8 cellular contexts compared by ENCODE assay signal in genomic region chr16:30185683-30186421, GRCh38. TPM values are rescaled to one million over a fixed set of nuclear protein-coding genes. Genes with fewer than 3 reads are reported as not detected.
A peak's percentile ranks its signal among the peaks of the same experiment; 100 is the strongest.
DNase-seq lines count a peak whose midpoint lies in the region; ATAC-seq lines count a peak whose summit lies in the region.

No MANE protein-coding gene starts in this region.

- peak overlapping the region; percentile 88 to 100 (median 99) for H3K4me3 Mint-ChIP-seq in naive B cell

- no CpG with 5 or more reads among the region's 15 CpGs for WGBS in mesendoderm (ENCODE audit: extremely low coverage, insufficient coverage, low lambda C conversion rate)

- H3K27me3 ChIP-seq in mesendoderm (ENCODE audit: insufficient read depth, low read length, poor library complexity), result no peaks in the 10 kb centered on the region

- no peak overlapping the region for H3K56ac ChIP-seq in mesendoderm (ENCODE audit: low read length)

- no peak overlapping the region for H2BK120ac ChIP-seq in mesendoderm (ENCODE audit: low read depth, low read length)

- H4K8ac ChIP-seq in mesendoderm (ENCODE audit: low read depth, low read length), result no peak overlapping the region

- H3K9ac ChIP-seq in mesendoderm (ENCODE audit: low read length), result no peak overlapping the region

- no peak overlapping the region for H2BK15ac ChIP-seq in mesendoderm (replicated peaks; ENCODE audit: low read depth)

- H3K4ac ChIP-seq in mesendoderm (ENCODE audit: low read depth, low read length), result no peak overlapping the region

- no peak overlapping the region for H4K5ac ChIP-seq in mesendoderm (ENCODE audit: low read length)

- peaks cover 36 to 38% of the 10 kb centered on the region in 2 donors for H3K36me3 Mint-ChIP-seq in activated naive CD4-positive, alpha-beta T cell treated with anti-CD3 and anti-CD28 coated beads, Interleukin-2, amount 50 U/mL, for 72 hours
- H3K36me3 Mint-ChIP-seq in naive B cell, result peaks cover 0 to 18% of the 10 kb centered on the region in 2 donors

- H3K4me1 ChIP-seq in mesendoderm (ENCODE audit: control insufficient read depth, low read depth, low read length), result no peaks in the 10 kb centered on the region

- no peak overlapping the region for H3K18ac ChIP-seq in mesendoderm (ENCODE audit: low read length)

- H3K79me2 ChIP-seq in mesendoderm (ENCODE audit: control insufficient read depth, insufficient read depth, low read length), result no peaks in the 10 kb centered on the region

- no peak overlapping the region for H3K4me3 ChIP-seq in mesendoderm (ENCODE audit: low read length)

- peaks cover 29 to 44% (median 34%) of the 10 kb centered on the region in 3 donors for H3K4me1 Mint-ChIP-seq in naive B cell

- H3K36me3 ChIP-seq in mesendoderm (ENCODE audit: control insufficient read depth, insufficient read depth, low read length), result no peaks in the 10 kb centered on the region

- H2BK5ac ChIP-seq in mesendoderm (ENCODE audit: low read length), result no peak overlapping the region

- H3K27ac ChIP-seq in temporal lobe (ENCODE audit: low read depth, low read length) (peak overlapping the region; percentile 59), mesendoderm (ENCODE audit: low read depth, low read length) (no peak overlapping the region)

- H3K4me2 ChIP-seq in mesendoderm (ENCODE audit: low read length), result no peak overlapping the region

- DNase-seq in T follicular helper cell (ENCODE audit: low read depth) (peak; percentile 70), naive B cell (peak; percentile 82), DMS 273 treated with DMSO at 0.1 percent for 48 hours (lab: John Stamatoyannopoulos, UW) (no peak), dermis blood vessel endothelial cell (no peak), mesendoderm (no peak)
- DNase-seq in activated naive CD4-positive, alpha-beta T cell treated with anti-CD3 and anti-CD28 coated beads, Interleukin-2, amount 50 U/mL, for 72 hours (ENCODE audit: low spot score in 2 of 2), result peak; percentile 77 to 89

- H3K27me3 Mint-ChIP-seq in naive B cell, result no peaks in the 10 kb centered on the region

- no peak overlapping the region for H2AK5ac ChIP-seq in mesendoderm (ENCODE audit: low read length)

- H3K23ac ChIP-seq in mesendoderm (ENCODE audit: low read length), result no peak overlapping the region

- no peaks in the 10 kb centered on the region for H3K79me1 ChIP-seq in mesendoderm (ENCODE audit: low read length)

- no peaks in the 10 kb centered on the region for H3K9me3 Mint-ChIP-seq in activated naive CD4-positive, alpha-beta T cell treated with anti-CD3 and anti-CD28 coated beads, Interleukin-2, amount 50 U/mL, for 72 hours
- H3K9me3 Mint-ChIP-seq in naive B cell, result no peaks in the 10 kb centered on the region

- ATAC-seq in GM21529 (IDR thresholded peaks at IDR 0.05; ENCODE audit: unreplicated experiment), result peak; percentile 32
- ATAC-seq in activated naive CD4-positive, alpha-beta T cell treated with anti-CD3 and anti-CD28 coated beads, Interleukin-2, amount 50 U/mL, for 72 hours, result peak; percentile 48 to 54
- peak; percentile 43 to 53 for ATAC-seq in naive B cell (ENCODE audit: low read depth in 2 of 2)

- H3K27ac Mint-ChIP-seq in activated naive CD4-positive, alpha-beta T cell treated with anti-CD3 and anti-CD28 coated beads, Interleukin-2, amount 50 U/mL, for 72 hours, result peak overlapping the region; percentile 92 to 98
- H3K27ac Mint-ChIP-seq in naive B cell, result peak overlapping the region; percentile 82 to 99 (median 94)

RNA-seq across cellular contexts. Expression of gene CORO1A, which starts 2.5 kb away (rescaled TPM):
- total RNA-seq in activated naive CD4-positive, alpha-beta T cell treated with anti-CD3 and anti-CD28 coated beads, Interleukin-2, amount 50 U/mL, for 72 hours, result 1,000 to 10,000 TPM in 1 of 2 donors, 100 to 1,000 TPM in 1; 672 to 1,124 TPM
- polyA plus RNA-seq in naive B cell (ENCODE audit: low read depth in 6 of 6), result 1,000 to 10,000 TPM in 5 of 6 donors, 100 to 1,000 TPM in 1; 945 to 1,368 (median 1,199) TPM
- total RNA-seq in temporal lobe (19.2 TPM), dermis blood vessel endothelial cell (1.9 and 4.7 TPM in 2 replicates)
- polyA plus RNA-seq in mesendoderm (2013, experiment 1 of 2), result 6.3 TPM
- polyA plus RNA-seq in mesendoderm (2013, experiment 2 of 2), result 6.9 TPM

RNA-seq across cellular contexts. Expression of gene BOLA2B, which starts 7.6 kb away (rescaled TPM):
- total RNA-seq in activated naive CD4-positive, alpha-beta T cell treated with anti-CD3 and anti-CD28 coated beads, Interleukin-2, amount 50 U/mL, for 72 hours, result 100 to 1,000 TPM; 158 to 173 TPM
- 100 to 1,000 TPM; 121 to 238 (median 189) TPM for polyA plus RNA-seq in naive B cell (ENCODE audit: low read depth in 6 of 6)
- total RNA-seq in temporal lobe, result 11.8 TPM
- total RNA-seq in dermis blood vessel endothelial cell, result 57.5 and 245 TPM in 2 replicates
- polyA plus RNA-seq in mesendoderm (2013, experiment 1 of 2), result 642 TPM
- polyA plus RNA-seq in mesendoderm (2013, experiment 2 of 2), result 651 TPM

RNA-seq across cellular contexts. Expression of gene SLX1A, which starts 7.8 kb away (rescaled TPM):
- 10 to 100 TPM; 46.4 to 84.7 TPM for total RNA-seq in activated naive CD4-positive, alpha-beta T cell treated with anti-CD3 and anti-CD28 coated beads, Interleukin-2, amount 50 U/mL, for 72 hours
- 10 to 100 TPM; 52.4 to 71.2 (median 65.2) TPM for polyA plus RNA-seq in naive B cell (ENCODE audit: low read depth in 6 of 6)
- total RNA-seq in temporal lobe (10.1 TPM), dermis blood vessel endothelial cell (44.0 and 72.8 TPM in 2 replicates)
- polyA plus RNA-seq in mesendoderm (2013, experiment 1 of 2), result 7.2 TPM
- polyA plus RNA-seq in mesendoderm (2013, experiment 2 of 2), result 5.1 TPM

RNA-seq across cellular contexts. Expression of gene SULT1A3, which starts 13.2 kb away (rescaled TPM):
- total RNA-seq in activated naive CD4-positive, alpha-beta T cell treated with anti-CD3 and anti-CD28 coated beads, Interleukin-2, amount 50 U/mL, for 72 hours, result 10 to 100 TPM; 18.0 to 31.9 TPM
- polyA plus RNA-seq in naive B cell (ENCODE audit: low read depth in 6 of 6), result 1 to 10 TPM in 3 of 6 donors, under 1 TPM in 1, not detected in 2; 0.69 to 6.5 (median 2.5) TPM
- total RNA-seq in temporal lobe (2.7 TPM), dermis blood vessel endothelial cell (2.6 and 7.1 TPM in 2 replicates)
- 12.0 TPM for polyA plus RNA-seq in mesendoderm (2013, experiment 1 of 2)
- polyA plus RNA-seq in mesendoderm (2013, experiment 2 of 2), result 11.4 TPM

Comparison
In these comparisons a context has a peak if more than half of its experiments do, and no peak if none do; other contexts are left out.
1. DNase-seq: peak in T follicular helper cell (single experiment), activated naive CD4-positive, alpha-beta T cell treated with anti-CD3 and anti-CD28 coated beads, Interleukin-2, amount 50 U/mL, for 72 hours (2 of 2) and naive B cell (single experiment); none in DMS 273 treated with DMSO at 0.1 percent for 48 hours (single experiment), dermis blood vessel endothelial cell (single experiment) and mesendoderm (single experiment).
2. RNA of gene CORO1A, which starts 2.5 kb away (total RNA-seq): 672 to 1,124 TPM in activated naive CD4-positive, alpha-beta T cell treated with anti-CD3 and anti-CD28 coated beads, Interleukin-2, amount 50 U/mL, for 72 hours; 19.2 TPM in temporal lobe (single experiment) and 1.9 to 4.7 TPM in dermis blood vessel endothelial cell; every median in the first group is over 10 times any median in the second.
3. Peak in every context shown above with its lines, with median percentiles within 50 percentile points of each other: ATAC-seq.